In genomic region chr1:6438047-6438525, GRCh38 we compare ENCODE assay signal across 8 cellular contexts. TPM values are rescaled to one million over a fixed set of nuclear protein-coding genes. Genes with fewer than 3 reads are reported as not detected.
A peak's percentile ranks its signal among the peaks of the same experiment; 100 is the strongest.
DNase-seq lines count a peak whose midpoint lies in the region; ATAC-seq, FAIRE-seq and TF ChIP-seq lines count a peak whose summit lies in the region.

No MANE protein-coding gene starts in this region.

- POLR2A ChIA-PET in CD8-positive, alpha-beta memory T cell (lab: Charles Lee): no interaction called here
- POLR2A ChIA-PET in activated CD8-positive, alpha-beta T cell treated with anti-CD3 and anti-CD28 coated beads, Interleukin-2, amount 10 ng/mL, durations not matched to agents 7 days and 5 days (lab: Charles Lee): interaction anchor here (1.4 to 1.5 kb wide), 2 partner anchors 22 to 52 kb away, joined by 3 read pairs; no protein-coding TSS in a partner anchor
- POLR2A ChIA-PET in H1 (lab: Charles Lee; ENCODE audit: partially characterized antibody): interaction anchor here (0.6 to 4.4 kb wide), 6 partner anchors 12 to 196 kb away, joined by 3 to 15 read pairs (median 3); no protein-coding TSS in a partner anchor

- H3K4me1 ChIP-seq in CD8-positive, alpha-beta memory T cell (ENCODE audit: insufficient read depth, low read length): no peaks in the 10 kb centered on the region
- peaks cover 3 to 11% (median 4%) of the 10 kb centered on the region in 4 experiments for H3K4me1 ChIP-seq in H1 (replicated peaks in 1 of 4; ENCODE audit: control insufficient read depth in 3 of 4, insufficient read depth in 4 of 4, low read length in 3 of 4)

- peaks cover 22 to 32% of the 10 kb centered on the region in 2 donors for H3K27me3 Mint-ChIP-seq in CD8-positive, alpha-beta memory T cell
- H3K27me3 Mint-ChIP-seq in HFFc6 (ENCODE audit: insufficient read depth) (peaks cover 28% of the 10 kb centered on the region), naive B cell (peaks cover 15 to 69% (median 55%) of the 10 kb centered on the region in 3 donors)
- peaks cover 24% of the 10 kb centered on the region for H3K27me3 Mint-ChIP-seq in activated CD8-positive, alpha-beta T cell treated with anti-CD3 and anti-CD28 coated beads, Interleukin-2, amount 10 ng/mL, durations not matched to agents 7 days and 5 days (ENCODE audit: low read depth)

- TF ChIP-seq POLR2A in H1 (IDR thresholded peaks at IDR 0.05; ENCODE audit: control extremely low read depth in 1 of 2, low read depth in 2 of 2, low read length in 2 of 2): no peak

- H4K8ac ChIP-seq in H1 (ENCODE audit: extremely low read depth, insufficient read depth, low read length): no peak overlapping the region

- no peak overlapping the region for H4K5ac ChIP-seq in H1 (ENCODE audit: insufficient read length, low read depth, low read length)

- TF ChIP-seq CTCF in HFFc6 (IDR thresholded peaks at IDR 0.05) (peak; percentile 98), H1 (IDR thresholded peaks at IDR 0.05; ENCODE audit: control extremely low read depth in 1 of 3, insufficient read depth in 1 of 3, low read depth in 1 of 3, low read length in 3 of 3) (peak; percentile 90 to 97 (median 96))

- no peak overlapping the region for H3K4me2 ChIP-seq in H1 (ENCODE audit: insufficient read depth in 1 of 2, low read depth in 2 of 2, low read length in 2 of 2)

- H3K4me1 Mint-ChIP-seq in CD8-positive, alpha-beta memory T cell: peaks cover 10% of the 10 kb centered on the region in 3 donors
- H3K4me1 Mint-ChIP-seq in HFFc6 (ENCODE audit: low read depth) (peaks cover 5% of the 10 kb centered on the region; the same call in 1 of the 2 replicates), naive B cell (peaks cover 7 to 17% (median 13%) of the 10 kb centered on the region in 3 donors)
- peaks cover 2% of the 10 kb centered on the region for H3K4me1 Mint-ChIP-seq in activated CD8-positive, alpha-beta T cell treated with anti-CD3 and anti-CD28 coated beads, Interleukin-2, amount 10 ng/mL, durations not matched to agents 7 days and 5 days (ENCODE audit: low read depth)

- H3K23ac ChIP-seq in H1 (ENCODE audit: insufficient read length): no peak overlapping the region

- 34% methylated on average over 5 of the region's 5 CpGs; no CpG with 5 or more reads in 1 of the 2 experiments for WGBS in H1 (ENCODE audit: extremely low coverage in 1 of 2, insufficient coverage in 1 of 2, insufficient read length in 1 of 2, insufficient replicate concordance in 2 of 2, low coverage in 1 of 2, low lambda C conversion rate in 2 of 2, missing lambda C conversion rate in 1 of 2), 2 experiments

- H3K79me2 ChIP-seq in H1 (ENCODE audit: control insufficient read depth in 1 of 2, insufficient read depth in 2 of 2, low read length in 2 of 2): no peaks in the 10 kb centered on the region

- H2BK15ac ChIP-seq in H1 (ENCODE audit: low read length): no peak overlapping the region

- peak; percentile 79 to 81 for TF ChIP-seq RAD21 in H1 (IDR thresholded peaks at IDR 0.05 in 1 of 2, conservative IDR thresholded peaks at IDR 0.05 in 1 of 2; ENCODE audit: low read depth in 2 of 2, low read length in 2 of 2)

- no peak overlapping the region for H3K18ac ChIP-seq in H1 (ENCODE audit: extremely low read depth, low read length)

- no peak overlapping the region for H2AFZ ChIP-seq in H1 (ENCODE audit: low read length)

- no peaks in the 10 kb centered on the region for H3K9me3 ChIP-seq in CD8-positive, alpha-beta memory T cell (ENCODE audit: low read length)
- no peaks in the 10 kb centered on the region for H3K9me3 ChIP-seq in H1 (ENCODE audit: insufficient read depth in 2 of 2, low read depth in 1 of 2, low read length in 1 of 2)

- H3K27me3 ChIP-seq in CD8-positive, alpha-beta memory T cell (ENCODE audit: insufficient read depth, low read length, poor library complexity, severe bottlenecking): peaks cover 5% of the 10 kb centered on the region
- peaks cover 0 to 20% (median 12%) of the 10 kb centered on the region in 4 experiments; a peak in 5 of 7 replicates for H3K27me3 ChIP-seq in H1 (replicated peaks in 1 of 4; ENCODE audit: control insufficient read depth in 3 of 4, extremely low read depth in 1 of 4, insufficient read depth in 3 of 4, low read length in 3 of 4)

- H4K20me1 ChIP-seq in H1 (replicated peaks in 1 of 2; ENCODE audit: control insufficient read depth in 1 of 2, insufficient read depth in 2 of 2, low read length in 2 of 2): no peaks in the 10 kb centered on the region

- H3K4ac ChIP-seq in H1 (replicated peaks; ENCODE audit: insufficient read length, low read depth, low read length): no peak overlapping the region

- peak overlapping the region in 3 of 7 donors; percentile 37 to 45 (median 41) for H3K4me3 Mint-ChIP-seq in CD8-positive, alpha-beta memory T cell
- H3K4me3 Mint-ChIP-seq in HFFc6 (no peak overlapping the region), naive B cell (peak overlapping the region in 3 of 8 donors; percentile 29 to 40 (median 39))
- H3K4me3 Mint-ChIP-seq in activated CD8-positive, alpha-beta T cell treated with anti-CD3 and anti-CD28 coated beads, Interleukin-2, amount 10 ng/mL, durations not matched to agents 7 days and 5 days: no peak overlapping the region

- H2AK5ac ChIP-seq in H1 (ENCODE audit: low read depth, low read length): no peak overlapping the region

- no peak overlapping the region for H3K56ac ChIP-seq in H1 (replicated peaks; ENCODE audit: insufficient read length, low read depth, low read length)

- H2BK20ac ChIP-seq in H1 (ENCODE audit: low read length): no peak overlapping the region

- peak; percentile 67 for ATAC-seq in activated CD8-positive, alpha-beta T cell treated with anti-CD3 and anti-CD28 coated beads, Interleukin-2, amount 10 ng/mL, durations not matched to agents 7 days and 5 days
- ATAC-seq in naive B cell (ENCODE audit: low read depth in 2 of 2): peak; percentile 60 to 61
- no peak for ATAC-seq in HG03097 (IDR thresholded peaks at IDR 0.05; ENCODE audit: low FRiP score, unreplicated experiment)

- no peak overlapping the region for H3K27ac Mint-ChIP-seq in CD8-positive, alpha-beta memory T cell
- H3K27ac Mint-ChIP-seq in HFFc6: no peak overlapping the region
- no peak overlapping the region for H3K27ac Mint-ChIP-seq in activated CD8-positive, alpha-beta T cell treated with anti-CD3 and anti-CD28 coated beads, Interleukin-2, amount 10 ng/mL, durations not matched to agents 7 days and 5 days
- H3K27ac Mint-ChIP-seq in naive B cell: no peak overlapping the region

- H2BK5ac ChIP-seq in H1 (ENCODE audit: low read depth, low read length): no peak overlapping the region

- H3K4me3 ChIP-seq in CD8-positive, alpha-beta memory T cell (ENCODE audit: low read length): no peak overlapping the region
- H3K4me3 ChIP-seq in H1 (ENCODE audit: extremely low read depth in 1 of 4, insufficient read depth in 2 of 4, low read depth in 3 of 4, low read length in 4 of 4): no peak overlapping the region

- no peak overlapping the region for H3K14ac ChIP-seq in H1 (ENCODE audit: insufficient read length)

- H3K36me3 Mint-ChIP-seq in CD8-positive, alpha-beta memory T cell: no peaks in the 10 kb centered on the region
- H3K36me3 Mint-ChIP-seq in HFFc6 (ENCODE audit: low read depth) (no peaks in the 10 kb centered on the region), naive B cell (no peaks in the 10 kb centered on the region)
- no peaks in the 10 kb centered on the region for H3K36me3 Mint-ChIP-seq in activated CD8-positive, alpha-beta T cell treated with anti-CD3 and anti-CD28 coated beads, Interleukin-2, amount 10 ng/mL, durations not matched to agents 7 days and 5 days (ENCODE audit: low read depth)

- H3K23me2 ChIP-seq in H1 (ENCODE audit: low read depth, low read length): peaks cover 3% of the 10 kb centered on the region; the same call in 1 of the 2 replicates

- H2BK120ac ChIP-seq in H1 (replicated peaks; ENCODE audit: low read depth, low read length): no peak overlapping the region

- FAIRE-seq in H1 (lab: Jason Lieb, UNC): peak; percentile 80

- H3K9me3 Mint-ChIP-seq in CD8-positive, alpha-beta memory T cell: no peaks in the 10 kb centered on the region
- H3K9me3 Mint-ChIP-seq in HFFc6: no peaks in the 10 kb centered on the region
- H3K9me3 Mint-ChIP-seq in activated CD8-positive, alpha-beta T cell treated with anti-CD3 and anti-CD28 coated beads, Interleukin-2, amount 10 ng/mL, durations not matched to agents 7 days and 5 days (ENCODE audit: insufficient read depth): no peaks in the 10 kb centered on the region
- H3K9me3 Mint-ChIP-seq in naive B cell: peaks cover 0 to 3% (median 0%) of the 10 kb centered on the region in 7 donors

- no peak overlapping the region for H4K91ac ChIP-seq in H1 (replicated peaks; ENCODE audit: insufficient read length, low read length)

- no peak overlapping the region; the same call in 1 of the 2 replicates for H2BK12ac ChIP-seq in H1 (ENCODE audit: low read depth, low read length)

- H3K79me1 ChIP-seq in H1 (ENCODE audit: low read depth, low read length): no peaks in the 10 kb centered on the region

- no peak for TF ChIP-seq EP300 in H1 (IDR thresholded peaks at IDR 0.05; ENCODE audit: borderline replicate concordance in 1 of 2, low read depth in 2 of 2, low read length in 2 of 2)

- CTCF ChIA-PET in CD8-positive, alpha-beta memory T cell (lab: Charles Lee): interaction anchor here (0.6 to 10.6 kb wide), 23 partner anchors 9 to 200 kb away, joined by 3 to 92 read pairs (median 5); partner anchors contain the start of genes ACOT7, HES2, NOL9 and TAS1R1
- CTCF ChIA-PET in activated CD8-positive, alpha-beta T cell treated with anti-CD3 and anti-CD28 coated beads, Interleukin-2, amount 10 ng/mL, durations not matched to agents 7 days and 5 days (lab: Charles Lee): interaction anchor here (0.7 to 7.1 kb wide), 29 partner anchors 8 to 535 kb away, joined by 3 to 103 read pairs (median 6); partner anchors contain the start of genes HES2, ICMT, NOL9 and TAS1R1
- CTCF ChIA-PET in H1 (lab: Charles Lee; ENCODE audit: partially characterized antibody): interaction anchor here (0.6 to 18.8 kb wide), 53 partner anchors 8 to 495 kb away, joined by 3 to 321 read pairs (median 6); partner anchors contain the start of genes ESPN, HES2, PLEKHG5 and TNFRSF25

- H3K36me3 ChIP-seq in CD8-positive, alpha-beta memory T cell (ENCODE audit: insufficient read depth, low read length): no peaks in the 10 kb centered on the region
- H3K36me3 ChIP-seq in H1 (ENCODE audit: control insufficient read depth in 2 of 4, insufficient read depth in 4 of 4, low read length in 3 of 4): no peaks in the 10 kb centered on the region

- H3K9ac ChIP-seq in H1 (replicated peaks in 1 of 4; ENCODE audit: extremely low read depth in 1 of 4, low read depth in 3 of 4, low read length in 3 of 4): no peak overlapping the region

- no peak overlapping the region for H3K27ac ChIP-seq in CD8-positive, alpha-beta memory T cell (ENCODE audit: low read depth, low read length)
- H3K27ac ChIP-seq in H1 (ENCODE audit: low read depth, low read length): no peak overlapping the region

- peak; percentile 55 to 78 (median 69) for DNase-seq in CD8-positive, alpha-beta memory T cell
- DNase-seq in HFFc6 (peak; percentile 24), NCI-H748 treated with DMSO at 0.1 percent for 48 hours (lab: John Stamatoyannopoulos, UW) (peak; percentile 53), H1 (ENCODE audit: low read depth in 1 of 2, low spot score in 2 of 2) (peak; percentile 84 to 91), naive B cell (peak; percentile 61)
- peak; percentile 80 for DNase-seq in activated CD8-positive, alpha-beta T cell treated with anti-CD3 and anti-CD28 coated beads, Interleukin-2, amount 10 ng/mL, durations not matched to agents 7 days and 5 days
- peak; percentile 56 to 81 (median 65) for DNase-seq in stimulated activated naive CD4-positive, alpha-beta T cell (lab: John Stamatoyannopoulos, UW)

RNA-seq across cellular contexts. Expression of gene ESPN, which starts 13.5 kb away (rescaled TPM):
- total RNA-seq in CD8-positive, alpha-beta memory T cell: under 1 TPM; 0.28 to 0.60 TPM
- polyA plus RNA-seq in CD8-positive, alpha-beta memory T cell: 0.48 TPM
- not detected for total RNA-seq in HFFc6 (2021; fragmentation: NEBNext Ultra II Directional; extraction: Animal tissue kit (Norgen Biotek cat#: 25700))
- total RNA-seq in activated CD8-positive, alpha-beta T cell treated with anti-CD3 and anti-CD28 coated beads, Interleukin-2, amount 10 ng/mL, durations not matched to agents 7 days and 5 days: 1 to 10 TPM in 1 of 2 experiments, under 1 TPM in 1; 0.61 to 1.0 TPM
- total RNA-seq in H1 (2021; fragmentation: NEBNext Ultra II Directional; extraction: Animal tissue kit (Norgen Biotek cat#: 25700)): 14.8 and 16.3 TPM in 2 replicates
- polyA plus RNA-seq in H1 (2011; rRNA removed): 5.2 and 13.4 TPM in 2 replicates
- polyA plus RNA-seq in H1 (2011; cell fraction: cytosol; rRNA removed): 9.6 TPM
- polyA plus RNA-seq in H1 (2011; cell fraction: nucleus; rRNA removed): 22.5 TPM
- polyA plus RNA-seq in H1 (2012, experiment 1 of 2): 6.8 to 15.9 TPM (median 13.7 TPM) in 4 replicates
- polyA plus RNA-seq in H1 (2012, experiment 2 of 2): 10.4 TPM
- 14.0 TPM for polyA plus RNA-seq in H1 (2013, experiment 1 of 2)
- polyA plus RNA-seq in H1 (2013, experiment 2 of 2): 14.1 TPM
- 2.7 and 2.8 TPM in 2 replicates for polyA minus RNA-seq in H1 (2011; rRNA and poly(A)+ RNA removed)
- polyA minus RNA-seq in H1 (2011; cell fraction: cytosol; rRNA and poly(A)+ RNA removed): 11.9 TPM
- 8.3 TPM for polyA minus RNA-seq in H1 (2011; cell fraction: nucleus; rRNA and poly(A)+ RNA removed)
- not detected for polyA plus RNA-seq in naive B cell (ENCODE audit: low read depth in 6 of 6)

RNA-seq across cellular contexts. Expression of gene HES2, which starts 18.4 kb away (rescaled TPM):
- under 1 TPM; 0.18 to 0.35 TPM for total RNA-seq in CD8-positive, alpha-beta memory T cell
- not detected for polyA plus RNA-seq in CD8-positive, alpha-beta memory T cell
- total RNA-seq in HFFc6 (2021; fragmentation: NEBNext Ultra II Directional; extraction: Animal tissue kit (Norgen Biotek cat#: 25700)): under 1 TPM in 4 of 6 experiments, not detected in 2; 0.14 to 0.35 (median 0.30) TPM
- under 1 TPM; 0.05 to 0.45 TPM for total RNA-seq in activated CD8-positive, alpha-beta T cell treated with anti-CD3 and anti-CD28 coated beads, Interleukin-2, amount 10 ng/mL, durations not matched to agents 7 days and 5 days
- total RNA-seq in H1 (2021; fragmentation: NEBNext Ultra II Directional; extraction: Animal tissue kit (Norgen Biotek cat#: 25700)): 0.15 and 0.36 TPM in 2 replicates
- polyA plus RNA-seq in H1 (2011; rRNA removed) (0.53 and 0.86 TPM in 2 replicates), naive B cell (ENCODE audit: low read depth in 6 of 6) (not detected)
- polyA plus RNA-seq in H1 (2011; cell fraction: cytosol; rRNA removed): 0.78 TPM
- polyA plus RNA-seq in H1 (2011; cell fraction: nucleus; rRNA removed): 1.2 TPM
- 0.29 to 0.70 TPM (median 0.55 TPM) in 4 replicates for polyA plus RNA-seq in H1 (2012, experiment 1 of 2)
- 0.18 TPM for polyA plus RNA-seq in H1 (2012, experiment 2 of 2)
- polyA plus RNA-seq in H1 (2013, experiment 1 of 2): 0.93 TPM
- polyA plus RNA-seq in H1 (2013, experiment 2 of 2): 1.2 TPM
- polyA minus RNA-seq in H1 (2011; rRNA and poly(A)+ RNA removed): 0.41 and 1.3 TPM in 2 replicates
- not detected for polyA minus RNA-seq in H1 (2011; cell fraction: cytosol; rRNA and poly(A)+ RNA removed)
- polyA minus RNA-seq in H1 (2011; cell fraction: nucleus; rRNA and poly(A)+ RNA removed): 0.70 TPM

RNA-seq across cellular contexts. Expression of gene TNFRSF25, which starts 27.9 kb away (rescaled TPM):
- total RNA-seq in CD8-positive, alpha-beta memory T cell: 100 to 1,000 TPM in 1 of 2 experiments, 10 to 100 TPM in 1; 90.8 to 100 TPM
- 30.0 TPM for polyA plus RNA-seq in CD8-positive, alpha-beta memory T cell
- 1 to 10 TPM; 1.8 to 3.2 (median 2.7) TPM for total RNA-seq in HFFc6 (2021; fragmentation: NEBNext Ultra II Directional; extraction: Animal tissue kit (Norgen Biotek cat#: 25700))
- 10 to 100 TPM; 47.7 to 55.8 TPM for total RNA-seq in activated CD8-positive, alpha-beta T cell treated with anti-CD3 and anti-CD28 coated beads, Interleukin-2, amount 10 ng/mL, durations not matched to agents 7 days and 5 days
- 9.3 and 10.7 TPM in 2 replicates for total RNA-seq in H1 (2021; fragmentation: NEBNext Ultra II Directional; extraction: Animal tissue kit (Norgen Biotek cat#: 25700))
- 19.5 and 26.1 TPM in 2 replicates for polyA plus RNA-seq in H1 (2011; rRNA removed)
- polyA plus RNA-seq in H1 (2011; cell fraction: cytosol; rRNA removed): 20.6 TPM
- 116 TPM for polyA plus RNA-seq in H1 (2011; cell fraction: nucleus; rRNA removed)
- 7.8 to 20.0 TPM (median 18.8 TPM) in 4 replicates for polyA plus RNA-seq in H1 (2012, experiment 1 of 2)
- polyA plus RNA-seq in H1 (2012, experiment 2 of 2): 8.1 TPM
- polyA plus RNA-seq in H1 (2013, experiment 1 of 2): 11.1 TPM
- 9.8 TPM for polyA plus RNA-seq in H1 (2013, experiment 2 of 2)
- 3.1 and 3.9 TPM in 2 replicates for polyA minus RNA-seq in H1 (2011; rRNA and poly(A)+ RNA removed)
- polyA minus RNA-seq in H1 (2011; cell fraction: cytosol; rRNA and poly(A)+ RNA removed): 4.1 TPM
- 9.6 TPM for polyA minus RNA-seq in H1 (2011; cell fraction: nucleus; rRNA and poly(A)+ RNA removed)
- polyA plus RNA-seq in naive B cell (ENCODE audit: low read depth in 6 of 6): under 1 TPM in 2 of 6 donors, not detected in 4; 0.28 to 0.68 TPM

RNA-seq across cellular contexts. Expression of gene ACOT7, which starts 44.5 kb away (rescaled TPM):
- 100 to 1,000 TPM; 109 TPM for total RNA-seq in CD8-positive, alpha-beta memory T cell
- polyA plus RNA-seq in CD8-positive, alpha-beta memory T cell: 10.0 TPM
- 100 to 1,000 TPM; 103 to 125 (median 111) TPM for total RNA-seq in HFFc6 (2021; fragmentation: NEBNext Ultra II Directional; extraction: Animal tissue kit (Norgen Biotek cat#: 25700))
- 100 to 1,000 TPM in 1 of 2 experiments, 10 to 100 TPM in 1; 97.0 to 102 TPM for total RNA-seq in activated CD8-positive, alpha-beta T cell treated with anti-CD3 and anti-CD28 coated beads, Interleukin-2, amount 10 ng/mL, durations not matched to agents 7 days and 5 days
- total RNA-seq in H1 (2021; fragmentation: NEBNext Ultra II Directional; extraction: Animal tissue kit (Norgen Biotek cat#: 25700)): 150 and 151 TPM in 2 replicates
- polyA plus RNA-seq in H1 (2011; rRNA removed) (214 and 263 TPM in 2 replicates), naive B cell (ENCODE audit: low read depth in 6 of 6) (1 to 10 TPM; 1.8 to 3.7 (median 2.9) TPM)
- polyA plus RNA-seq in H1 (2011; cell fraction: cytosol; rRNA removed): 194 TPM
- 168 TPM for polyA plus RNA-seq in H1 (2011; cell fraction: nucleus; rRNA removed)
- 126 to 192 TPM (median 179 TPM) in 4 replicates for polyA plus RNA-seq in H1 (2012, experiment 1 of 2)
- polyA plus RNA-seq in H1 (2012, experiment 2 of 2): 213 TPM
- 128 TPM for polyA plus RNA-seq in H1 (2013, experiment 1 of 2)
- polyA plus RNA-seq in H1 (2013, experiment 2 of 2): 131 TPM
- 103 and 119 TPM in 2 replicates for polyA minus RNA-seq in H1 (2011; rRNA and poly(A)+ RNA removed)
- polyA minus RNA-seq in H1 (2011; cell fraction: cytosol; rRNA and poly(A)+ RNA removed): 58.6 TPM
- polyA minus RNA-seq in H1 (2011; cell fraction: nucleus; rRNA and poly(A)+ RNA removed): 43.6 TPM

RNA-seq across cellular contexts. Expression of gene PLEKHG5, which starts 53.4 kb away (rescaled TPM):
- 1 to 10 TPM; 2.2 to 2.6 TPM for total RNA-seq in CD8-positive, alpha-beta memory T cell
- 1.0 TPM for polyA plus RNA-seq in CD8-positive, alpha-beta memory T cell
- total RNA-seq in HFFc6 (2021; fragmentation: NEBNext Ultra II Directional; extraction: Animal tissue kit (Norgen Biotek cat#: 25700)): 1 to 10 TPM; 6.4 to 7.2 (median 6.6) TPM
- 1 to 10 TPM; 2.2 to 2.8 TPM for total RNA-seq in activated CD8-positive, alpha-beta T cell treated with anti-CD3 and anti-CD28 coated beads, Interleukin-2, amount 10 ng/mL, durations not matched to agents 7 days and 5 days
- total RNA-seq in H1 (2021; fragmentation: NEBNext Ultra II Directional; extraction: Animal tissue kit (Norgen Biotek cat#: 25700)): 12.5 and 13.8 TPM in 2 replicates
- polyA plus RNA-seq in H1 (2011; rRNA removed) (10.4 and 16.8 TPM in 2 replicates), naive B cell (ENCODE audit: low read depth in 6 of 6) (not detected)
- polyA plus RNA-seq in H1 (2011; cell fraction: cytosol; rRNA removed): 12.2 TPM
- 72.0 TPM for polyA plus RNA-seq in H1 (2011; cell fraction: nucleus; rRNA removed)
- polyA plus RNA-seq in H1 (2012, experiment 1 of 2): 8.2 to 19.5 TPM (median 15.5 TPM) in 4 replicates
- 7.7 TPM for polyA plus RNA-seq in H1 (2012, experiment 2 of 2)
- 12.4 TPM for polyA plus RNA-seq in H1 (2013, experiment 1 of 2)
- 11.4 TPM for polyA plus RNA-seq in H1 (2013, experiment 2 of 2)
- polyA minus RNA-seq in H1 (2011; rRNA and poly(A)+ RNA removed): 4.7 TPM in 2 replicates
- 6.5 TPM for polyA minus RNA-seq in H1 (2011; cell fraction: cytosol; rRNA and poly(A)+ RNA removed)
- polyA minus RNA-seq in H1 (2011; cell fraction: nucleus; rRNA and poly(A)+ RNA removed): 14.6 TPM

Comparison
In these comparisons a context has a peak if more than half of its experiments do, and no peak if none do; other contexts are left out.
1. DNase-seq: peak in every context shown above with its lines; median percentile 88 in H1; 80 in activated CD8-positive, alpha-beta T cell treated with anti-CD3 and anti-CD28 coated beads, Interleukin-2, amount 10 ng/mL, durations not matched to agents 7 days and 5 days; 69 in CD8-positive, alpha-beta memory T cell; 65 in stimulated activated naive CD4-positive, alpha-beta T cell; 61 in naive B cell; 53 in NCI-H748 treated with DMSO at 0.1 percent for 48 hours; 24 in HFFc6.